1 cellular context compared by ENCODE assay signal in the genomic region with DNA sequence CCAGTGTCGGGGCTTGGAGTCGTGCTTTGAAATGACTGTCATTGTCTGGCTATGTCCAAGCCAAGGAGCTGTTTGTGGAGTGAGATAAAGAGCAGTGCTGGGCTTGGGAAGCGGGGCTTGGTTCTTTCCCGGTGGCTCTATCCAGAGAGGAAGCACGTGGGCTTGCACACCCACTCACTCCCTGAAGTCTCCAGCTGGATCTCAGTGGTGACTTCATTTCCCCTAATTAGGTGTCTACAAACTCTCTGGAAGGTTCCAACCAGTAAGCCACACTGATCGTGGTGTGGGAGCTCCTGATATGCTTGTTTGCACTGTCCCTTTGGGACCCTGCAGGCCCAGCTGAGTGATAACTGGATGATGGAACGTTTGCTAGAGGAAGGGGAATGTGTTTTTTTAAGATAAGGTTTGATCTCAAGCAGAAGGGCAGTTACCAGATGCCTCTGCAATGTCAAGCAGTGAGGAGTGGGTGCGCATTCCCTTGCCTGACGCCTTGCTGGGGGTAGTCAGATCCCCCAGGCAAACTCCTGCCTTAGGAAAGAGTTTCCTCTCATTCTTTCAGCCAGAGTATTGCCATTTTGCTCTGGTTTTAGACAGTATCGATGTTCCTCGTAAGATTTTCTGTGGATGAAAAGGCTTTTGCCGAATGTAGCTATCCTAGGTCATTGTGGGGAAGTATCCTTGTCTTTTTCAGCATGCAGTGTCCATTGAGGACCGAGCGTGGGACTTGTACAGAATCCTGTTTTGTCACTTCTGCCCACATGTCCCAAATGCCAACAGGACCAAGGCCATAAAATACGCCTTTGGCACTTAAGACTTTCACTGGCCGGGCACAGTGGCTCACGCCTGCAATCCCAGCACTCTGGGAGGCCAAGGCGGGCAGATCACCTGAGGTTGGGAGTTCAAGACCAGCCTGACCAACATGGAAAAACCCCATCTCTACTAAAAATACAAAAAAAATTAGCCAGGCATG.
TF ChIP-seq lines count a peak whose summit lies in the region.

No MANE protein-coding gene starts in this region.

TF ChIP-seq in SK-N-SH treated with all-trans-retinoic acid at 6 μM for 48 hours, 23 proteins besides CTCF, POLR2A, EP300 and RAD21 (continued from another document):
- TF ChIP-seq ARNTL (CRISPR knock-in tag; IDR thresholded peaks at IDR 0.05; ENCODE audit: borderline replicate concordance, low read depth), result no peak
- TF ChIP-seq ZFP30 (CRISPR knock-in tag; IDR thresholded peaks at IDR 0.05), result no peak
- TF ChIP-seq, protein P1, sequence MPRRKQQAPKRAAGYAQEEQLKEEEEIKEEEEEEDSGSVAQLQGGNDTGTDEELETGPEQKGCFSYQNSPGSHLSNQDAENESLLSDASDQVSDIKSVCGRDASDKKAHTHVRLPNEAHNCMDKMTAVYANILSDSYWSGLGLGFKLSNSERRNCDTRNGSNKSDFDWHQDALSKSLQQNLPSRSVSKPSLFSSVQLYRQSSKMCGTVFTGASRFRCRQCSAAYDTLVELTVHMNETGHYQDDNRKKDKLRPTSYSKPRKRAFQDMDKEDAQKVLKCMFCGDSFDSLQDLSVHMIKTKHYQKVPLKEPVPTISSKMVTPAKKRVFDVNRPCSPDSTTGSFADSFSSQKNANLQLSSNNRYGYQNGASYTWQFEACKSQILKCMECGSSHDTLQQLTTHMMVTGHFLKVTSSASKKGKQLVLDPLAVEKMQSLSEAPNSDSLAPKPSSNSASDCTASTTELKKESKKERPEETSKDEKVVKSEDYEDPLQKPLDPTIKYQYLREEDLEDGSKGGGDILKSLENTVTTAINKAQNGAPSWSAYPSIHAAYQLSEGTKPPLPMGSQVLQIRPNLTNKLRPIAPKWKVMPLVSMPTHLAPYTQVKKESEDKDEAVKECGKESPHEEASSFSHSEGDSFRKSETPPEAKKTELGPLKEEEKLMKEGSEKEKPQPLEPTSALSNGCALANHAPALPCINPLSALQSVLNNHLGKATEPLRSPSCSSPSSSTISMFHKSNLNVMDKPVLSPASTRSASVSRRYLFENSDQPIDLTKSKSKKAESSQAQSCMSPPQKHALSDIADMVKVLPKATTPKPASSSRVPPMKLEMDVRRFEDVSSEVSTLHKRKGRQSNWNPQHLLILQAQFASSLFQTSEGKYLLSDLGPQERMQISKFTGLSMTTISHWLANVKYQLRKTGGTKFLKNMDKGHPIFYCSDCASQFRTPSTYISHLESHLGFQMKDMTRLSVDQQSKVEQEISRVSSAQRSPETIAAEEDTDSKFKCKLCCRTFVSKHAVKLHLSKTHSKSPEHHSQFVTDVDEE (CRISPR knock-in tag; IDR thresholded peaks at IDR 0.05), result peak; percentile 91
- TF ChIP-seq PPARA (CRISPR knock-in tag; IDR thresholded peaks at IDR 0.05; ENCODE audit: borderline replicate concordance), result no peak
- TF ChIP-seq TCF4 (CRISPR knock-in tag; IDR thresholded peaks at IDR 0.05; ENCODE audit: borderline replicate concordance), result peak; percentile 85
- TF ChIP-seq, protein P2, sequence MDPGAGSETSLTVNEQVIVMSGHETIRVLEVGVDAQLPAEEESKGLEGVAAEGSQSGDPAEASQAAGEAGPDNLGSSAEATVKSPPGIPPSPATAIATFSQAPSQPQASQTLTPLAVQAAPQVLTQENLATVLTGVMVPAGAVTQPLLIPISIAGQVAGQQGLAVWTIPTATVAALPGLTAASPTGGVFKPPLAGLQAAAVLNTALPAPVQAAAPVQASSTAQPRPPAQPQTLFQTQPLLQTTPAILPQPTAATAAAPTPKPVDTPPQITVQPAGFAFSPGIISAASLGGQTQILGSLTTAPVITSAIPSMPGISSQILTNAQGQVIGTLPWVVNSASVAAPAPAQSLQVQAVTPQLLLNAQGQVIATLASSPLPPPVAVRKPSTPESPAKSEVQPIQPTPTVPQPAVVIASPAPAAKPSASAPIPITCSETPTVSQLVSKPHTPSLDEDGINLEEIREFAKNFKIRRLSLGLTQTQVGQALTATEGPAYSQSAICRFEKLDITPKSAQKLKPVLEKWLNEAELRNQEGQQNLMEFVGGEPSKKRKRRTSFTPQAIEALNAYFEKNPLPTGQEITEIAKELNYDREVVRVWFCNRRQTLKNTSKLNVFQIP (CRISPR knock-in tag; IDR thresholded peaks at IDR 0.05; ENCODE audit: borderline replicate concordance, low read depth), result no peak
- TF ChIP-seq ZFP3 (CRISPR knock-in tag; IDR thresholded peaks at IDR 0.05), result peak; percentile 57
- TF ChIP-seq ZNF70 (CRISPR knock-in tag; IDR thresholded peaks at IDR 0.05), result no peak
- no peak for TF ChIP-seq RARB (CRISPR knock-in tag; IDR thresholded peaks at IDR 0.05)
- TF ChIP-seq, protein P3, sequence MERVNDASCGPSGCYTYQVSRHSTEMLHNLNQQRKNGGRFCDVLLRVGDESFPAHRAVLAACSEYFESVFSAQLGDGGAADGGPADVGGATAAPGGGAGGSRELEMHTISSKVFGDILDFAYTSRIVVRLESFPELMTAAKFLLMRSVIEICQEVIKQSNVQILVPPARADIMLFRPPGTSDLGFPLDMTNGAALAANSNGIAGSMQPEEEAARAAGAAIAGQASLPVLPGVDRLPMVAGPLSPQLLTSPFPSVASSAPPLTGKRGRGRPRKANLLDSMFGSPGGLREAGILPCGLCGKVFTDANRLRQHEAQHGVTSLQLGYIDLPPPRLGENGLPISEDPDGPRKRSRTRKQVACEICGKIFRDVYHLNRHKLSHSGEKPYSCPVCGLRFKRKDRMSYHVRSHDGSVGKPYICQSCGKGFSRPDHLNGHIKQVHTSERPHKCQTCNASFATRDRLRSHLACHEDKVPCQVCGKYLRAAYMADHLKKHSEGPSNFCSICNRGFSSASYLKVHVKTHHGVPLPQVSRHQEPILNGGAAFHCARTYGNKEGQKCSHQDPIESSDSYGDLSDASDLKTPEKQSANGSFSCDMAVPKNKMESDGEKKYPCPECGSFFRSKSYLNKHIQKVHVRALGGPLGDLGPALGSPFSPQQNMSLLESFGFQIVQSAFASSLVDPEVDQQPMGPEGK (CRISPR knock-in tag; IDR thresholded peaks at IDR 0.05; ENCODE audit: borderline replicate concordance), result peak; percentile 68; the same call in 1 of the 2 replicates
- 0 out of 2 replicates have a peak, but pooled peaks have one; percentile 34 for TF ChIP-seq BACH2 (CRISPR knock-in tag; IDR thresholded peaks at IDR 0.05; ENCODE audit: borderline replicate concordance)
- no peak for TF ChIP-seq OSR1 (CRISPR knock-in tag; IDR thresholded peaks at IDR 0.05)
- TF ChIP-seq CSDC2 (CRISPR knock-in tag; IDR thresholded peaks at IDR 0.05), result peak; percentile 89
